ENCODE assay signal across 15 cellular contexts in the genomic region with DNA sequence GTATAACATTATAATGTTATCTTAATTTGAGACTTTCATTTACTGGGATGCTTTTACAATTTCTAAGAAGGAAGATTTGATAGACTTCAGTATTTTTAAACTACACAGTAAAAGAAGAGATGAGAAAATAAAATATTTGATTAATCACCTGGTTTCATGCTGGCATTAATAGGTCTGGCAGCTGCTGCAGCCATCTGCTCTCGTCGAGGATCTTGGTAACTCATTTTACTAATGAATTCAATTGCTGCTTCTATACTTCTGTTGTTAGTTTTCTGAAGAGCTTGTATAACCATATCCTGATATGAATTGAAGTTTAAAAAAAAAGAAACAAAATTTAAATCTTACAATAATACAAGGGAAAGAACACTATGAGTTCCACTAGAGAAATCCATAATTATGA.
"Had no signal": no experiment of that assay in that cellular context is flagged by ENCODE, and none has a peak within 500 bp of the region (broad histone marks: within the 10 kb centered on the region; RNA-seq: fewer than 3 reads in every experiment).

No MANE protein-coding gene starts in this region.

- H3K4me3 Mint-ChIP-seq: activated CD4-positive, alpha-beta T cell treated with anti-CD3 and anti-CD28 coated beads for 36 hours; activated CD8-positive, alpha-beta T cell treated with anti-CD3 and anti-CD28 coated beads for 36 hours; dendritic cell treated with granulocyte-macrophage colony-stimulating factor and Interleukin-4, amounts not matched to agents 40 ng/mL and 50 ng/mL, for 4 days; effector memory CD8-positive, alpha-beta T cell; neural crest cell; type B pancreatic cell had no signal

- H3K4me1 Mint-ChIP-seq: neural crest cell had no signal

- DNase-seq: activated CD4-positive, alpha-beta T cell treated with anti-CD3 and anti-CD28 coated beads for 36 hours; activated CD8-positive, alpha-beta memory T cell treated with anti-CD3 and anti-CD28 coated beads, Interleukin-2, amount 50 U/mL, for 48 hours; activated CD8-positive, alpha-beta T cell treated with anti-CD3 and anti-CD28 coated beads for 36 hours; activated naive CD4-positive, alpha-beta T cell treated with anti-CD3 and anti-CD28 coated beads, Interleukin-2, amount 50 U/mL, for 16 hours; adrenal gland; central memory CD4-positive, alpha-beta T cell; effector memory CD8-positive, alpha-beta T cell; gastrocnemius medialis; ovary; stimulated activated CD4-positive, alpha-beta T cell treated with anti-CD3 and anti-CD28 coated beads, Interleukin-2, amount 100 ng/mL, for 48 hours; stimulated activated naive CD8-positive, alpha-beta T cell treated with anti-CD3 and anti-CD28 coated beads, Interleukin-15, Interleukin-2, amounts not matched to agents 100 U/mL and 50 U/mL, for 24 hours; T1000 had no signal

- H3K27me3 Mint-ChIP-seq: activated CD4-positive, alpha-beta T cell treated with anti-CD3 and anti-CD28 coated beads for 36 hours; activated CD8-positive, alpha-beta T cell treated with anti-CD3 and anti-CD28 coated beads for 36 hours; dendritic cell treated with granulocyte-macrophage colony-stimulating factor and Interleukin-4, amounts not matched to agents 40 ng/mL and 50 ng/mL, for 4 days; effector memory CD8-positive, alpha-beta T cell; type B pancreatic cell had no signal

- ATAC-seq: activated CD4-positive, alpha-beta T cell treated with anti-CD3 and anti-CD28 coated beads for 36 hours; activated CD8-positive, alpha-beta T cell treated with anti-CD3 and anti-CD28 coated beads for 36 hours; effector memory CD8-positive, alpha-beta T cell; gastrocnemius medialis; stimulated activated naive CD8-positive, alpha-beta T cell treated with anti-CD3 and anti-CD28 coated beads, Interleukin-15, Interleukin-2, amounts not matched to agents 100 U/mL and 50 U/mL, for 24 hours had no signal

- H3K27ac Mint-ChIP-seq: activated CD4-positive, alpha-beta T cell treated with anti-CD3 and anti-CD28 coated beads for 36 hours; activated CD8-positive, alpha-beta T cell treated with anti-CD3 and anti-CD28 coated beads for 36 hours; dendritic cell treated with granulocyte-macrophage colony-stimulating factor and Interleukin-4, amounts not matched to agents 40 ng/mL and 50 ng/mL, for 4 days; effector memory CD8-positive, alpha-beta T cell; type B pancreatic cell had no signal

- H3K9me3 Mint-ChIP-seq: activated CD8-positive, alpha-beta T cell treated with anti-CD3 and anti-CD28 coated beads for 36 hours; dendritic cell treated with granulocyte-macrophage colony-stimulating factor and Interleukin-4, amounts not matched to agents 40 ng/mL and 50 ng/mL, for 4 days; effector memory CD8-positive, alpha-beta T cell; neural crest cell; type B pancreatic cell had no signal
